Comparison of ENCODE assay signal across 8 cellular contexts in genomic region chr16:89324056-89325010, GRCh38.
DNase-seq lines count a peak whose midpoint lies in the region; ATAC-seq and TF ChIP-seq lines count a peak whose summit lies in the region.

No MANE protein-coding gene starts in this region.

- no peak for TF ChIP-seq CTCF in GM12865 (IDR thresholded peaks at IDR 0.05; ENCODE audit: insufficient read depth, low read depth, low read length, missing control alignments)

- peak overlapping the region; percentile 72 for H3K27ac Mint-ChIP-seq in activated naive CD4-positive, alpha-beta T cell treated with anti-CD3 and anti-CD28 coated beads for 36 hours

- intact Hi-C loops in activated naive CD4-positive, alpha-beta T cell treated with anti-CD3 and anti-CD28 coated beads for 36 hours (cut with micrococcal nuclease) = loop anchor here (1.0 to 2.0 kb wide), 4 partner anchors 8 to 180 kb away; no protein-coding TSS in a partner anchor
- intact Hi-C loops in aorta (cut with DNase I) = loop anchor here in 1 of 2 donors (10.0 kb wide), 1 partner anchor 80 kb away; no protein-coding TSS in a partner anchor

- peaks cover 79% of the 10 kb centered on the region for H3K4me1 ChIP-seq in mesodermal cell (ENCODE audit: control insufficient read depth, insufficient read depth, low read length, poor library complexity, severe bottlenecking)
- H3K4me1 ChIP-seq in aorta (ENCODE audit: control insufficient read depth in 1 of 2, insufficient read depth in 2 of 2, low read length in 2 of 2) = peaks cover under 1 to 5% of the 10 kb centered on the region in 2 donors

- CTCF ChIA-PET in activated naive CD4-positive, alpha-beta T cell treated with anti-CD3 and anti-CD28 coated beads for 36 hours (lab: Charles Lee) = no interaction called here

- DNase-seq in GM12865 (ENCODE audit: low read depth) (peak; percentile 93), aorta (peak; percentile 42 to 68), DMS114 treated with DMSO at 0.1 percent for 48 hours (lab: John Stamatoyannopoulos, UW; ENCODE audit: unreplicated experiment) (no peak), DMS79 treated with DMSO at 0.1 percent for 48 hours (lab: John Stamatoyannopoulos, UW) (no peak)
- peak; percentile 83 for DNase-seq in activated naive CD4-positive, alpha-beta T cell treated with anti-CD3 and anti-CD28 coated beads for 36 hours

- no peaks in the 10 kb centered on the region for H3K27me3 ChIP-seq in aorta (ENCODE audit: control insufficient read depth in 1 of 2, insufficient read depth in 2 of 2, low read length in 1 of 2)

- no peaks in the 10 kb centered on the region for H3K9me3 Mint-ChIP-seq in activated naive CD4-positive, alpha-beta T cell treated with anti-CD3 and anti-CD28 coated beads for 36 hours

- H3K27ac ChIP-seq in mesodermal cell (ENCODE audit: low read depth, low read length, severe bottlenecking) (peak overlapping the region; percentile 36), aorta (ENCODE audit: low read depth in 1 of 2, low read length in 2 of 2) (no peak overlapping the region)

- H3K9me3 ChIP-seq in mesodermal cell (ENCODE audit: control insufficient read depth, low read length) (no peaks in the 10 kb centered on the region), aorta (ENCODE audit: control insufficient read depth, low read length) (no peaks in the 10 kb centered on the region)

- H3K36me3 ChIP-seq in mesodermal cell (ENCODE audit: control insufficient read depth, insufficient read depth, low read length) (peaks cover 17% of the 10 kb centered on the region), aorta (ENCODE audit: control insufficient read depth in 1 of 2, insufficient read depth in 2 of 2, low read length in 1 of 2) (no peaks in the 10 kb centered on the region)

- 94 to 97% methylated on average over 28 to 31 of the region's 32 CpGs for WGBS in mesodermal cell (ENCODE audit: insufficient coverage in 2 of 2), 2 experiments
- WGBS in aorta, 2 donors = 91 to 93% methylated on average over 32 of the region's 32 CpGs

- ATAC-seq in HG03039 (IDR thresholded peaks at IDR 0.05; ENCODE audit: unreplicated experiment) (peak; percentile 42), aorta (ENCODE audit: low FRiP score) (no peak), GM19397 (IDR thresholded peaks at IDR 0.05; ENCODE audit: unreplicated experiment) (no peak)

- H3K4me1 Mint-ChIP-seq in activated naive CD4-positive, alpha-beta T cell treated with anti-CD3 and anti-CD28 coated beads for 36 hours (ENCODE audit: low read depth) = peaks cover 93% of the 10 kb centered on the region

- H3K36me3 Mint-ChIP-seq in activated naive CD4-positive, alpha-beta T cell treated with anti-CD3 and anti-CD28 coated beads for 36 hours (ENCODE audit: low read depth) = peaks cover 20% of the 10 kb centered on the region

- no peaks in the 10 kb centered on the region for H3K27me3 Mint-ChIP-seq in activated naive CD4-positive, alpha-beta T cell treated with anti-CD3 and anti-CD28 coated beads for 36 hours (ENCODE audit: low read depth)

- H3K4me3 ChIP-seq in GM12865 (ENCODE audit: low read depth, low read length) (peak overlapping the region; percentile 8; the same call in 1 of the 2 replicates), mesodermal cell (ENCODE audit: extremely low read depth, insufficient read depth, low read length, poor library complexity, severe bottlenecking) (no peak overlapping the region), aorta (ENCODE audit: low read length in 2 of 2) (no peak overlapping the region)

- H3K4me3 Mint-ChIP-seq in activated naive CD4-positive, alpha-beta T cell treated with anti-CD3 and anti-CD28 coated beads for 36 hours = no peak overlapping the region

Comparison
In these comparisons a context has a peak if more than half of its experiments do, and no peak if none do; other contexts are left out.
1. DNase-seq: peak in GM12865 (single experiment), activated naive CD4-positive, alpha-beta T cell treated with anti-CD3 and anti-CD28 coated beads for 36 hours (single experiment) and aorta (2 of 2); none in DMS114 treated with DMSO at 0.1 percent for 48 hours (single experiment) and DMS79 treated with DMSO at 0.1 percent for 48 hours (single experiment).